Comparison of ENCODE assay signal across 1 cellular context in genomic region chr2:13020469-13020868, GRCh38.
TF ChIP-seq lines count a peak whose summit lies in the region.

No MANE protein-coding gene starts in this region.

TF ChIP-seq in K562, 482 proteins besides CTCF, POLR2A, EP300 and RAD21 (continued from another document and continues in another):
- no peak for TF ChIP-seq TSHZ1 (CRISPR knock-in tag; IDR thresholded peaks at IDR 0.05)
- TF ChIP-seq ZNF77 (CRISPR knock-in tag; IDR thresholded peaks at IDR 0.05), result no peak
- 0 out of 2 replicates have a peak, but pooled peaks have one; percentile 20 for TF ChIP-seq ADNP (tag; IDR thresholded peaks at IDR 0.05)
- no peak for TF ChIP-seq GATAD2B (IDR thresholded peaks at IDR 0.05; ENCODE audit: borderline replicate concordance)
- no peak for TF ChIP-seq ZNF695 (CRISPR knock-in tag; IDR thresholded peaks at IDR 0.05)
- no peak for TF ChIP-seq BRD4 (IDR thresholded peaks at IDR 0.05)
- TF ChIP-seq KLF6 (CRISPR knock-in tag; IDR thresholded peaks at IDR 0.05; ENCODE audit: borderline replicate concordance), result no peak
- TF ChIP-seq MEIS2 (IDR thresholded peaks at IDR 0.05; ENCODE audit: partially characterized antibody), result peak; percentile 56
- no peak for TF ChIP-seq ZNF668 (CRISPR knock-in tag; IDR thresholded peaks at IDR 0.05)
- TF ChIP-seq KLF16 (IDR thresholded peaks at IDR 0.05), result peak; percentile 73; the same call in 1 of the 2 replicates
- TF ChIP-seq RNF219 (CRISPR knock-in tag; IDR thresholded peaks at IDR 0.05), result no peak
- no peak for TF ChIP-seq ZNF551 (CRISPR knock-in tag; IDR thresholded peaks at IDR 0.05)
- no peak for TF ChIP-seq BRF2 (IDR thresholded peaks at IDR 0.05; ENCODE audit: borderline replicate concordance, insufficient read depth, insufficient read length)
- TF ChIP-seq PURB (CRISPR knock-in tag; IDR thresholded peaks at IDR 0.05; ENCODE audit: low read depth), result no peak
- no peak for TF ChIP-seq RAD51 (IDR thresholded peaks at IDR 0.05; ENCODE audit: borderline replicate concordance, low read depth)
- TF ChIP-seq HNRNPLL (IDR thresholded peaks at IDR 0.05; ENCODE audit: low read depth, low read length, poor library complexity, severe bottlenecking), result no peak
- TF ChIP-seq NFXL1 (CRISPR knock-in tag; IDR thresholded peaks at IDR 0.05), result no peak
- no peak for TF ChIP-seq ZNF589 (CRISPR knock-in tag; IDR thresholded peaks at IDR 0.05; ENCODE audit: low read depth)
- peak; percentile 51; the same call in 1 of the 2 replicates for TF ChIP-seq ARID3A (IDR thresholded peaks at IDR 0.05; ENCODE audit: borderline replicate concordance, low read depth, low read length)
- TF ChIP-seq TBP (optimal IDR thresholded peaks at IDR 0.05; ENCODE audit: low read depth, low read length), result no peak
- TF ChIP-seq TCF3 (CRISPR knock-in tag; IDR thresholded peaks at IDR 0.05), result peak; percentile 87
- no peak for TF ChIP-seq PTBP1 (IDR thresholded peaks at IDR 0.05; ENCODE audit: low read depth, low read length)
- TF ChIP-seq ILF3 (IDR thresholded peaks at IDR 0.05; ENCODE audit: borderline replicate concordance), result no peak
- no peak for TF ChIP-seq CBX5 (IDR thresholded peaks at IDR 0.05; ENCODE audit: borderline replicate concordance, low read depth)
- TF ChIP-seq CHD4 (IDR thresholded peaks at IDR 0.05; ENCODE audit: insufficient read depth, insufficient replicate concordance, low read depth, low read length, poor library complexity, severe bottlenecking), result no peak
- peak; percentile 93 for TF ChIP-seq TEAD4 (IDR thresholded peaks at IDR 0.05; ENCODE audit: low read length)
- TF ChIP-seq TEAD4 (CRISPR knock-in tag; IDR thresholded peaks at IDR 0.05; ENCODE audit: borderline replicate concordance), result no peak
- TF ChIP-seq SOX6 (IDR thresholded peaks at IDR 0.05), result peak; percentile 84
- TF ChIP-seq NR2C1 (IDR thresholded peaks at IDR 0.05), result no peak
- TF ChIP-seq NR2C1 (tag; IDR thresholded peaks at IDR 0.05), result no peak
- TF ChIP-seq GMEB1 (CRISPR knock-in tag; IDR thresholded peaks at IDR 0.05), result no peak
- no peak for TF ChIP-seq PBX2 (CRISPR knock-in tag; IDR thresholded peaks at IDR 0.05; ENCODE audit: low read depth)
- TF ChIP-seq PBX2 (tag; conservative IDR thresholded peaks at IDR 0.05; ENCODE audit: low read depth), result no peak
- TF ChIP-seq MAFG (tag; conservative IDR thresholded peaks at IDR 0.05), result no peak
- TF ChIP-seq ZNF507 (tag; conservative IDR thresholded peaks at IDR 0.05), result no peak
- no peak for TF ChIP-seq ZNF232 (CRISPR knock-in tag; IDR thresholded peaks at IDR 0.05)
- TF ChIP-seq SIX5 (IDR thresholded peaks at IDR 0.05; ENCODE audit: borderline replicate concordance in 1 of 2, insufficient read depth in 1 of 2, low read depth in 1 of 2, low read length in 2 of 2), result no peak
- no peak for TF ChIP-seq TSC22D4 (tag; IDR thresholded peaks at IDR 0.05)
- TF ChIP-seq BACH1 (tag; IDR thresholded peaks at IDR 0.05), result no peak
- TF ChIP-seq GATA2 (CRISPR knock-in tag; IDR thresholded peaks at IDR 0.05), result peak; percentile 69
- no peak for TF ChIP-seq ZNF197 (CRISPR knock-in tag; IDR thresholded peaks at IDR 0.05; ENCODE audit: low read depth)
- no peak for TF ChIP-seq ZNF778 (CRISPR knock-in tag; IDR thresholded peaks at IDR 0.05)
- no peak for TF ChIP-seq MAFK (IDR thresholded peaks at IDR 0.05; ENCODE audit: low read length)
- TF ChIP-seq RREB1 (CRISPR knock-in tag; IDR thresholded peaks at IDR 0.05), result no peak
- no peak for TF ChIP-seq ELF2 (CRISPR knock-in tag; IDR thresholded peaks at IDR 0.05)
- no peak for TF ChIP-seq HDAC1 (IDR thresholded peaks at IDR 0.05)
- TF ChIP-seq XRCC3 (IDR thresholded peaks at IDR 0.05), result no peak
- no peak for TF ChIP-seq NFE2L1 (tag; IDR thresholded peaks at IDR 0.05; ENCODE audit: borderline replicate concordance, low read depth)
- peak; percentile 20 to 23; a peak in 1 of 4 replicates for TF ChIP-seq KDM1A (IDR thresholded peaks at IDR 0.05)
- no peak for TF ChIP-seq SREBF1 (IDR thresholded peaks at IDR 0.05; ENCODE audit: borderline replicate concordance, low read depth, low read length)
- no peak for TF ChIP-seq SRSF1 (IDR thresholded peaks at IDR 0.05; ENCODE audit: low read depth, low read length)
